ENCODE assay signal across 9 cellular contexts in genomic region chr5:151196556-151197290, GRCh38. TPM values are rescaled to one million over a fixed set of nuclear protein-coding genes. Genes with fewer than 3 reads are reported as not detected.
DNase-seq lines count a peak whose midpoint lies in the region; ATAC-seq and TF ChIP-seq lines count a peak whose summit lies in the region.
"Had no signal": no experiment of that assay in that cellular context is flagged by ENCODE, and none has a peak within 500 bp of the region (broad histone marks: within the 10 kb centered on the region; RNA-seq: fewer than 3 reads in every experiment).

No MANE protein-coding gene starts in this region.

- H3K9me3 Mint-ChIP-seq in activated naive CD4-positive, alpha-beta T cell treated with anti-CD3 and anti-CD28 coated beads, Interleukin-2, amount 10 ng/mL, durations not matched to agents 7 days and 5 days = peaks cover 9% of the 10 kb centered on the region
- no peaks in the 10 kb centered on the region for H3K9me3 Mint-ChIP-seq in activated T-helper 17 cell treated with anti-CD3 and anti-CD28 coated beads, Interleukin-2, amount 50 U/mL, for 72 hours

- no peaks in the 10 kb centered on the region for H3K9me3 ChIP-seq in upper lobe of right lung
- peaks cover 0 to 5% of the 10 kb centered on the region in 2 donors for H3K9me3 ChIP-seq in uterus
- no peaks in the 10 kb centered on the region; the same call in 1 of the 2 replicates for H3K9me3 ChIP-seq in PC-3 (ENCODE audit: low read length)

- no peak overlapping the region for H3K4me3 Mint-ChIP-seq in activated naive CD4-positive, alpha-beta T cell treated with anti-CD3 and anti-CD28 coated beads, Interleukin-2, amount 10 ng/mL, durations not matched to agents 7 days and 5 days
- no peak overlapping the region for H3K4me3 Mint-ChIP-seq in activated T-helper 17 cell treated with anti-CD3 and anti-CD28 coated beads, Interleukin-2, amount 50 U/mL, for 72 hours

- H3K9me2 ChIP-seq in PC-3 (replicated peaks; ENCODE audit: low read length) = no peaks in the 10 kb centered on the region

- H3K27me3 Mint-ChIP-seq in activated naive CD4-positive, alpha-beta T cell treated with anti-CD3 and anti-CD28 coated beads, Interleukin-2, amount 10 ng/mL, durations not matched to agents 7 days and 5 days = no peaks in the 10 kb centered on the region
- H3K27me3 Mint-ChIP-seq in activated T-helper 17 cell treated with anti-CD3 and anti-CD28 coated beads, Interleukin-2, amount 50 U/mL, for 72 hours = no peaks in the 10 kb centered on the region

- intact Hi-C loops in upper lobe of right lung (cut with DNase I) = no loop called here
- intact Hi-C loops in uterus (cut with DNase I; ENCODE audit: low total_unique reads) = no loop called here
- intact Hi-C loops in PC-3 (cut with micrococcal nuclease) = no loop called here

- no peak for TF ChIP-seq POLR2A in uterus (IDR thresholded peaks at IDR 0.05)

- no peak overlapping the region for H3K9ac ChIP-seq in PC-3 (ENCODE audit: low read length)

- no TSS peak for BruUV-seq in PC-3 (replicated peaks; lab: Mats Ljungman, UMichigan)

- no peak overlapping the region for H2AFZ ChIP-seq in PC-3 (ENCODE audit: low read length)

- H3K79me2 ChIP-seq in PC-3 (ENCODE audit: low read length) = no peaks in the 10 kb centered on the region

- ATAC-seq in HG03064 (IDR thresholded peaks at IDR 0.05; ENCODE audit: low read depth, unreplicated experiment) (peak; percentile 88), upper lobe of right lung (peak; percentile 65), PC-3 (no peak)
- ATAC-seq in activated T-helper 17 cell treated with anti-CD3 and anti-CD28 coated beads, Interleukin-2, amount 50 U/mL, for 72 hours (replicated peaks) = peak; percentile 34

- H3K4me1 Mint-ChIP-seq in activated naive CD4-positive, alpha-beta T cell treated with anti-CD3 and anti-CD28 coated beads, Interleukin-2, amount 10 ng/mL, durations not matched to agents 7 days and 5 days = peaks cover 31% of the 10 kb centered on the region
- H3K4me1 Mint-ChIP-seq in activated T-helper 17 cell treated with anti-CD3 and anti-CD28 coated beads, Interleukin-2, amount 50 U/mL, for 72 hours = peaks cover 16% of the 10 kb centered on the region

- H4K20me1 ChIP-seq in PC-3 (ENCODE audit: low read length) = no peaks in the 10 kb centered on the region

- H3K27ac Mint-ChIP-seq in activated naive CD4-positive, alpha-beta T cell treated with anti-CD3 and anti-CD28 coated beads, Interleukin-2, amount 10 ng/mL, durations not matched to agents 7 days and 5 days = peak overlapping the region; percentile 58
- peak overlapping the region; percentile 12 for H3K27ac Mint-ChIP-seq in activated T-helper 17 cell treated with anti-CD3 and anti-CD28 coated beads, Interleukin-2, amount 50 U/mL, for 72 hours

- H3K36me3 Mint-ChIP-seq in activated naive CD4-positive, alpha-beta T cell treated with anti-CD3 and anti-CD28 coated beads, Interleukin-2, amount 10 ng/mL, durations not matched to agents 7 days and 5 days = peaks cover 78% of the 10 kb centered on the region
- peaks cover 94% of the 10 kb centered on the region for H3K36me3 Mint-ChIP-seq in activated T-helper 17 cell treated with anti-CD3 and anti-CD28 coated beads, Interleukin-2, amount 50 U/mL, for 72 hours (ENCODE audit: low read depth)

- H3K4me3 ChIP-seq in upper lobe of right lung (no peak overlapping the region), uterus (no peak overlapping the region), PC-3 (ENCODE audit: low read length) (no peak overlapping the region)

- peak overlapping the region; percentile 44 for H3K27ac ChIP-seq in upper lobe of right lung
- no peak overlapping the region for H3K27ac ChIP-seq in uterus
- H3K27ac ChIP-seq in PC-3 (ENCODE audit: low read length) = no peak overlapping the region
- H3K27ac ChIP-seq: C4-2B had no signal

- CTCF ChIA-PET in activated naive CD4-positive, alpha-beta T cell treated with anti-CD3 and anti-CD28 coated beads, Interleukin-2, amount 10 ng/mL, durations not matched to agents 7 days and 5 days (lab: Charles Lee) = no interaction called here
- CTCF ChIA-PET in PC-3 (lab: Charles Lee) = no interaction called here

- H3K4me1 ChIP-seq in upper lobe of right lung (peaks cover 14% of the 10 kb centered on the region), uterus (no peaks in the 10 kb centered on the region), PC-3 (ENCODE audit: insufficient read depth, low read length) (no peaks in the 10 kb centered on the region)

- H3F3A ChIP-seq in PC-3 (ENCODE audit: low read length, unreplicated experiment) = no peaks in the 10 kb centered on the region

- POLR2A ChIA-PET in PC-3 (lab: Charles Lee; ENCODE audit: unreplicated experiment) = no interaction called here

- TF ChIP-seq CTCF in upper lobe of right lung (IDR thresholded peaks at IDR 0.05) = no peak
- TF ChIP-seq CTCF in uterus (IDR thresholded peaks at IDR 0.05) = no peak
- no peak for TF ChIP-seq CTCF in PC-3 (conservative IDR thresholded peaks at IDR 0.05; ENCODE audit: low read depth, low read length)

- H3K36me3 ChIP-seq in upper lobe of right lung = peaks cover 41% of the 10 kb centered on the region
- H3K36me3 ChIP-seq in uterus = no peaks in the 10 kb centered on the region
- H3K36me3 ChIP-seq in PC-3 (ENCODE audit: low read depth, low read length) = peaks cover 4% of the 10 kb centered on the region; the same call in 1 of the 2 replicates

- DNase-seq in activated naive CD4-positive, alpha-beta T cell treated with anti-CD3 and anti-CD28 coated beads, Interleukin-2, amount 10 ng/mL, durations not matched to agents 7 days and 5 days = no peak
- no peak for DNase-seq in activated naive CD4-positive, alpha-beta T cell treated with Interleukin-2 at 50 U/mL for 16 hours
- DNase-seq in upper lobe of right lung (no peak), uterus (no peak), PC-3 (no peak), NCI-H82 (lab: John Stamatoyannopoulos, UW) (no peak)

- H3K27me3 ChIP-seq in upper lobe of right lung (no peaks in the 10 kb centered on the region), uterus (no peaks in the 10 kb centered on the region), PC-3 (ENCODE audit: low read length) (no peaks in the 10 kb centered on the region)

- no peak overlapping the region for H3K4me2 ChIP-seq in PC-3 (ENCODE audit: low read length)

RNA-seq across cellular contexts. Expression of gene CCDC69, which starts 27.2 kb away (rescaled TPM):
- 10 to 100 TPM; 27.4 to 40.1 TPM for total RNA-seq in activated T-helper 17 cell treated with anti-CD3 and anti-CD28 coated beads, Interleukin-2, amount 50 U/mL, for 72 hours
- total RNA-seq in upper lobe of right lung = 81.9 TPM
- total RNA-seq in uterus = 10 to 100 TPM; 19.5 to 76.2 (median 40.6) TPM
- 19.2 and 26.4 TPM in 2 replicates for total RNA-seq in PC-3 (2014; rRNA removed)

RNA-seq across cellular contexts. Expression of gene ANXA6, which starts 39.1 kb away (rescaled TPM):
- 100 to 1,000 TPM; 432 to 559 TPM for total RNA-seq in activated T-helper 17 cell treated with anti-CD3 and anti-CD28 coated beads, Interleukin-2, amount 50 U/mL, for 72 hours
- 143 TPM for total RNA-seq in upper lobe of right lung
- total RNA-seq in uterus = 100 to 1,000 TPM; 131 to 346 (median 252) TPM
- total RNA-seq in PC-3 (2014; rRNA removed) = 122 and 131 TPM in 2 replicates

RNA-seq across cellular contexts. Expression of gene GM2A, which starts 56.3 kb away (rescaled TPM):
- 10 to 100 TPM; 32.2 to 41.1 TPM for total RNA-seq in activated T-helper 17 cell treated with anti-CD3 and anti-CD28 coated beads, Interleukin-2, amount 50 U/mL, for 72 hours
- total RNA-seq in upper lobe of right lung = 104 TPM
- 10 to 100 TPM; 14.7 to 33.8 (median 23.8) TPM for total RNA-seq in uterus
- total RNA-seq in PC-3 (2014; rRNA removed) = 78.3 and 90.2 TPM in 2 replicates
